Comparison of ENCODE assay signal across 38 cellular contexts in the genomic region with DNA sequence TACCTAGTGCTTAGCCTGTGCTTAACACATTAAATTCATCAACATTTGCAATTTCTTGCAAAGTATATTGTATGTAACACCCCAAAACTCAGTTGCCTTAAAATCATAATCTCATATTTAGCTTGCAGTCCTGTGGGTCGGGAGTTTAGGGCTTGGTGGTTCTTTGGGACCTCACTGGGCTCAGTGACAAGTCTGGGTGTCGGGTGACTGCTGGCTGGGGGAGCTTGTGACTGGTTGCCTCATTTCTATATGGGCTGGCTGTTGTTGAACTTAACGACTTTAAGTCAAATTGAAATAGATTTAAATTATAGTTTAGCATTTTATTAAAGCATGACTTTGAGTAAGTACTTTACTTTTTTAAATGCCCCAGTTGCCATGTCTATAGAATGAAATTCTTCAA.
"Had no signal": no experiment of that assay in that cellular context is flagged by ENCODE, and none has a peak within 500 bp of the region (broad histone marks: within the 10 kb centered on the region; RNA-seq: fewer than 3 reads in every experiment).

No MANE protein-coding gene starts in this region.

- H3K36me3 Mint-ChIP-seq: activated naive CD4-positive, alpha-beta T cell treated with anti-CD3 and anti-CD28 coated beads, Interleukin-2, amount 10 ng/mL, durations not matched to agents 7 days and 5 days; activated naive CD4-positive, alpha-beta T cell treated with anti-CD3 and anti-CD28 coated beads, Interleukin-2, amount 50 U/mL, for 24 hours; activated naive CD4-positive, alpha-beta T cell treated with anti-CD3 and anti-CD28 coated beads, Interleukin-2, amount 50 U/mL, for 72 hours; activated naive CD8-positive, alpha-beta T cell; activated naive CD8-positive, alpha-beta T cell treated with anti-CD3 and anti-CD28 coated beads for 36 hours; activated naive CD8-positive, alpha-beta T cell treated with anti-CD3 and anti-CD28 coated beads, Interleukin-2, amount 10 ng/mL, durations not matched to agents 7 days and 5 days; brain had no signal

- H3K9me3 Mint-ChIP-seq: activated naive CD4-positive, alpha-beta T cell treated with anti-CD3 and anti-CD28 coated beads for 36 hours; activated naive CD4-positive, alpha-beta T cell treated with anti-CD3 and anti-CD28 coated beads, Interleukin-2, amount 10 ng/mL, durations not matched to agents 7 days and 5 days; activated naive CD4-positive, alpha-beta T cell treated with anti-CD3 and anti-CD28 coated beads, Interleukin-2, amount 50 U/mL, for 24 hours; activated naive CD4-positive, alpha-beta T cell treated with anti-CD3 and anti-CD28 coated beads, Interleukin-2, amount 50 U/mL, for 72 hours; activated naive CD8-positive, alpha-beta T cell treated with anti-CD3 and anti-CD28 coated beads for 36 hours; activated naive CD8-positive, alpha-beta T cell treated with anti-CD3 and anti-CD28 coated beads, Interleukin-2, amount 10 ng/mL, durations not matched to agents 7 days and 5 days; activated naive CD8-positive, alpha-beta T cell treated with anti-CD3 and anti-CD28 coated beads, Interleukin-2, amount 50 U/mL, for 24 hours; activated T-cell treated with anti-CD3 and anti-CD28 coated beads, Interleukin-2, amount 50 U/mL, for 24 hours; activated T-cell treated with anti-CD3 and anti-CD28 coated beads, Interleukin-2, amount 50 U/mL, for 4 hours; activated T-cell treated with anti-CD3 and anti-CD28 coated beads, Interleukin-2, amount 50 U/mL, for 72 hours; activated T-helper 1 cell treated with anti-CD3 and anti-CD28 coated beads, Interleukin-12 subunit alpha, Interleukin-12 subunit beta, Interleukin-2, Interleukin-4 antibody, amounts not matched to agents 30 ng/mL and 10 ng/mL and 1 ng/mL, durations not matched to agents 14 hours and 24 hours and 36 hours; activated T-helper 17 cell treated with anti-CD3 and anti-CD28 coated beads, Interleukin-2, amount 50 U/mL, for 72 hours; activated T-helper 2 cell treated with anti-CD3 and anti-CD28 coated beads, Interferon-gamma antibody, Interleukin-2, Interleukin-4, amounts not matched to agents 10 μg/mL and 5 μg/mL and 100 μg/mL, durations not matched to agents 14 hours and 24 hours and 36 hours; brain; central memory CD8-positive, alpha-beta T cell had no signal

- H3K27ac Mint-ChIP-seq: activated naive CD4-positive, alpha-beta T cell treated with anti-CD3 and anti-CD28 coated beads for 36 hours; activated naive CD4-positive, alpha-beta T cell treated with anti-CD3 and anti-CD28 coated beads, Interleukin-2, amount 10 ng/mL, durations not matched to agents 7 days and 5 days; activated naive CD4-positive, alpha-beta T cell treated with anti-CD3 and anti-CD28 coated beads, Interleukin-2, amount 50 U/mL, for 24 hours; activated naive CD8-positive, alpha-beta T cell; activated naive CD8-positive, alpha-beta T cell treated with anti-CD3 and anti-CD28 coated beads for 36 hours; activated naive CD8-positive, alpha-beta T cell treated with anti-CD3 and anti-CD28 coated beads, Interleukin-2, amount 10 ng/mL, durations not matched to agents 7 days and 5 days; activated naive CD8-positive, alpha-beta T cell treated with anti-CD3 and anti-CD28 coated beads, Interleukin-2, amount 50 U/mL, for 24 hours; activated T-cell treated with anti-CD3 and anti-CD28 coated beads, Interleukin-2, amount 50 U/mL, for 24 hours; activated T-cell treated with anti-CD3 and anti-CD28 coated beads, Interleukin-2, amount 50 U/mL, for 72 hours; activated T-helper 1 cell treated with anti-CD3 and anti-CD28 coated beads, Interleukin-12 subunit alpha, Interleukin-12 subunit beta, Interleukin-2, Interleukin-4 antibody, amounts not matched to agents 30 ng/mL and 10 ng/mL and 1 ng/mL, durations not matched to agents 14 hours and 24 hours and 36 hours; activated T-helper 17 cell treated with anti-CD3 and anti-CD28 coated beads, Interleukin-2, amount 50 U/mL, for 72 hours; activated T-helper 2 cell treated with anti-CD3 and anti-CD28 coated beads, Interferon-gamma antibody, Interleukin-2, Interleukin-4, amounts not matched to agents 10 μg/mL and 5 μg/mL and 100 μg/mL, durations not matched to agents 14 hours and 24 hours and 36 hours; brain had no signal

- H3K4me3 Mint-ChIP-seq: activated naive CD4-positive, alpha-beta T cell treated with anti-CD3 and anti-CD28 coated beads for 36 hours; activated naive CD4-positive, alpha-beta T cell treated with anti-CD3 and anti-CD28 coated beads, Interleukin-2, amount 10 ng/mL, durations not matched to agents 7 days and 5 days; activated naive CD4-positive, alpha-beta T cell treated with anti-CD3 and anti-CD28 coated beads, Interleukin-2, amount 50 U/mL, for 24 hours; activated naive CD8-positive, alpha-beta T cell; activated naive CD8-positive, alpha-beta T cell treated with anti-CD3 and anti-CD28 coated beads for 36 hours; activated naive CD8-positive, alpha-beta T cell treated with anti-CD3 and anti-CD28 coated beads, Interleukin-2, amount 10 ng/mL, durations not matched to agents 7 days and 5 days; activated naive CD8-positive, alpha-beta T cell treated with anti-CD3 and anti-CD28 coated beads, Interleukin-2, amount 50 U/mL, for 24 hours; activated T-cell treated with anti-CD3 and anti-CD28 coated beads, Interleukin-2, amount 50 U/mL, for 24 hours; activated T-cell treated with anti-CD3 and anti-CD28 coated beads, Interleukin-2, amount 50 U/mL, for 4 hours; activated T-cell treated with anti-CD3 and anti-CD28 coated beads, Interleukin-2, amount 50 U/mL, for 72 hours; activated T-helper 1 cell treated with anti-CD3 and anti-CD28 coated beads, Interleukin-12 subunit alpha, Interleukin-12 subunit beta, Interleukin-2, Interleukin-4 antibody, amounts not matched to agents 30 ng/mL and 10 ng/mL and 1 ng/mL, durations not matched to agents 14 hours and 24 hours and 36 hours; activated T-helper 17 cell treated with anti-CD3 and anti-CD28 coated beads, Interleukin-2, amount 50 U/mL, for 72 hours; brain; central memory CD8-positive, alpha-beta T cell had no signal

- H3K4me3 ChIP-seq: adrenal gland, ascending aorta, body of pancreas, breast epithelium, cardiac muscle cell had no signal

- H3K4me1 Mint-ChIP-seq: activated naive CD4-positive, alpha-beta T cell treated with anti-CD3 and anti-CD28 coated beads, Interleukin-2, amount 10 ng/mL, durations not matched to agents 7 days and 5 days; activated naive CD4-positive, alpha-beta T cell treated with anti-CD3 and anti-CD28 coated beads, Interleukin-2, amount 50 U/mL, for 24 hours; activated naive CD8-positive, alpha-beta T cell treated with anti-CD3 and anti-CD28 coated beads for 36 hours; activated naive CD8-positive, alpha-beta T cell treated with anti-CD3 and anti-CD28 coated beads, Interleukin-2, amount 10 ng/mL, durations not matched to agents 7 days and 5 days; activated naive CD8-positive, alpha-beta T cell treated with anti-CD3 and anti-CD28 coated beads, Interleukin-2, amount 50 U/mL, for 24 hours; activated T-helper 17 cell treated with anti-CD3 and anti-CD28 coated beads, Interleukin-2, amount 50 U/mL, for 72 hours; central memory CD8-positive, alpha-beta T cell had no signal

- H3K27ac ChIP-seq: adrenal gland, ascending aorta, body of pancreas, brain microvascular endothelial cell, breast epithelium, cardiac muscle cell had no signal

- H3K9me3 ChIP-seq: adrenal gland, ascending aorta, body of pancreas, breast epithelium had no signal

- DNase-seq: activated effector memory CD4-positive, alpha-beta T cell treated with anti-CD3 and anti-CD28 coated beads, Interleukin-2, amount 50 U/mL, for 16 hours; activated effector memory CD4-positive, alpha-beta T cell treated with Interleukin-2 at 50 U/mL for 16 hours; activated gamma-delta T cell; activated gamma-delta T cell treated with Interleukin-2 at 50 U/mL for 16 hours; activated naive CD4-positive, alpha-beta T cell; activated naive CD4-positive, alpha-beta T cell treated with anti-CD3 and anti-CD28 coated beads for 36 hours; activated naive CD4-positive, alpha-beta T cell treated with anti-CD3 and anti-CD28 coated beads, Interleukin-2, amount 10 ng/mL, durations not matched to agents 7 days and 5 days; activated naive CD4-positive, alpha-beta T cell treated with anti-CD3 and anti-CD28 coated beads, Interleukin-2, amount 50 U/mL, for 16 hours; activated naive CD4-positive, alpha-beta T cell treated with Interleukin-2 at 50 U/mL for 16 hours; activated naive CD8-positive, alpha-beta T cell treated with anti-CD3 and anti-CD28 coated beads for 36 hours; activated naive CD8-positive, alpha-beta T cell treated with anti-CD3 and anti-CD28 coated beads, Interleukin-2, amount 10 ng/mL, durations not matched to agents 7 days and 5 days; activated naive CD8-positive, alpha-beta T cell treated with anti-CD3 and anti-CD28 coated beads, Interleukin-2, amount 50 U/mL, for 24 hours; activated T-cell treated with anti-CD3 and anti-CD28 coated beads, Interleukin-2, amount 50 U/mL, for 1 hour; activated T-cell treated with anti-CD3 and anti-CD28 coated beads, Interleukin-2, amount 50 U/mL, for 24 hours; activated T-cell treated with anti-CD3 and anti-CD28 coated beads, Interleukin-2, amount 50 U/mL, for 4 hours; activated T-cell treated with anti-CD3 and anti-CD28 coated beads, Interleukin-2, amount 50 U/mL, for 48 hours; activated T-cell treated with anti-CD3 and anti-CD28 coated beads, Interleukin-2, amount 50 U/mL, for 72 hours; adrenal gland; amniotic stem cell; amygdala; anterior cingulate cortex; aorta; body of pancreas; brain microvascular endothelial cell; caudate nucleus; central memory CD4-positive, alpha-beta T cell; cerebellar nuclear complex had no signal

- H3K4me1 ChIP-seq: adrenal gland, ascending aorta, breast epithelium had no signal

- ATAC-seq: activated naive CD4-positive, alpha-beta T cell treated with anti-CD3 and anti-CD28 coated beads, Interleukin-2, amount 50 U/mL, for 72 hours; activated naive CD8-positive, alpha-beta T cell treated with anti-CD3 and anti-CD28 coated beads, Interleukin-2, amount 50 U/mL, for 24 hours; activated T-cell treated with anti-CD3 and anti-CD28 coated beads, Interleukin-2, amount 50 U/mL, for 4 hours; activated T-cell treated with anti-CD3 and anti-CD28 coated beads, Interleukin-2, amount 50 U/mL, for 72 hours; activated T-helper 17 cell treated with anti-CD3 and anti-CD28 coated beads, Interleukin-2, amount 50 U/mL, for 72 hours; body of pancreas had no signal

- H3K36me3 ChIP-seq: adrenal gland, ascending aorta, brain microvascular endothelial cell, breast epithelium, cardiac muscle cell had no signal

- H3K27me3 Mint-ChIP-seq: activated naive CD4-positive, alpha-beta T cell treated with anti-CD3 and anti-CD28 coated beads, Interleukin-2, amount 10 ng/mL, durations not matched to agents 7 days and 5 days; activated naive CD8-positive, alpha-beta T cell treated with anti-CD3 and anti-CD28 coated beads for 36 hours; activated T-cell treated with anti-CD3 and anti-CD28 coated beads, Interleukin-2, amount 50 U/mL, for 24 hours had no signal

- H3K27me3 ChIP-seq: adrenal gland, ascending aorta, body of pancreas, brain microvascular endothelial cell, breast epithelium, cardiac muscle cell had no signal
